In the genomic region with DNA sequence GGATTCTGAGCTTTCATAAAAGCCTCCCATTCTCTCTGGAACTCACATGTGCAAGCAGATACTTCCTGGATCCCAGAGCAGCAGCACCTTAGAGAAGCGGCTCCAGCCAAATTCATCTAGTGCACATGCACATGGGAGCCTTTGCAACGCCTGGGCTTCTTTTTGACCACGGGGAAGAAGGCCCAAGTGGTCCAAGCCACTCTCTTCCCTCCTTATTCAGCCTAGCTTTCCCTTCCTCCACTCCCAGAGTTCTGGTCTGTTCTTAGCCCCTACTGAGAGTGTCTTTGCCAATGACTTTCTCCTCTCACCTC, we compare ENCODE assay signal across 17 cellular contexts.
A peak's percentile ranks its signal among the peaks of the same experiment; 100 is the strongest.
DNase-seq lines count a peak whose midpoint lies in the region; ATAC-seq and TF ChIP-seq lines count a peak whose summit lies in the region.
"Had no signal": no experiment of that assay in that cellular context is flagged by ENCODE, and none has a peak within 500 bp of the region (broad histone marks: within the 10 kb centered on the region; RNA-seq: fewer than 3 reads in every experiment).

No MANE protein-coding gene starts in this region.

- peaks cover 5% of the 10 kb centered on the region for H3K27me3 Mint-ChIP-seq in H9 (ENCODE audit: low read depth)

- no peak overlapping the region for H3K4me2 ChIP-seq in H9 (ENCODE audit: insufficient read depth, insufficient read length, low read length)
- H3K4me2 ChIP-seq in mesendoderm (ENCODE audit: low read length): no peak overlapping the region

- H3K79me1 ChIP-seq in H9 (ENCODE audit: insufficient read depth, low read depth, low read length, poor library complexity, severe bottlenecking) (no peaks in the 10 kb centered on the region), mesendoderm (ENCODE audit: low read length) (no peaks in the 10 kb centered on the region)

- H3K4me3 Mint-ChIP-seq in H9: no peak overlapping the region
- H3K4me3 Mint-ChIP-seq: HFFc6 had no signal

- H3K36me3 ChIP-seq in gastroesophageal sphincter: no peaks in the 10 kb centered on the region
- no peaks in the 10 kb centered on the region for H3K36me3 ChIP-seq in vagina
- H3K36me3 ChIP-seq in mesendoderm (ENCODE audit: control insufficient read depth, insufficient read depth, low read length): no peaks in the 10 kb centered on the region

- H3K27me3 ChIP-seq in H9 (ENCODE audit: insufficient read depth, low read length) (no peaks in the 10 kb centered on the region), gastroesophageal sphincter (no peaks in the 10 kb centered on the region), vagina (no peaks in the 10 kb centered on the region), mesendoderm (ENCODE audit: insufficient read depth, low read length, poor library complexity) (no peaks in the 10 kb centered on the region)

- H3K27ac Mint-ChIP-seq in H9: no peak overlapping the region
- H3K27ac Mint-ChIP-seq: HFFc6 had no signal

- H3K9ac ChIP-seq in H9 (ENCODE audit: extremely low read depth, insufficient read length, low read length) (no peak overlapping the region), mesendoderm (ENCODE audit: low read length) (no peak overlapping the region)

- no peak overlapping the region for H3K14ac ChIP-seq in H9 (ENCODE audit: insufficient read depth, low read length)

- H3K18ac ChIP-seq in H9 (ENCODE audit: insufficient read length, low read depth, low read length) (no peak overlapping the region), mesendoderm (ENCODE audit: low read length) (no peak overlapping the region)

- H3K4me1 Mint-ChIP-seq in H9: no peaks in the 10 kb centered on the region

- H3K36me3 Mint-ChIP-seq in H9 (ENCODE audit: insufficient read depth in 1 of 3, low read depth in 3 of 3): no peaks in the 10 kb centered on the region

- H3T11ph ChIP-seq in H9 (ENCODE audit: low read length): no peak overlapping the region

- no peaks in the 10 kb centered on the region for H3K9me3 Mint-ChIP-seq in H9
- H3K9me3 Mint-ChIP-seq: HFFc6 had no signal

- H2BK12ac ChIP-seq in H9 (ENCODE audit: insufficient read length, low read depth, low read length): no peak overlapping the region

- TF ChIP-seq CTCF in H9 (conservative IDR thresholded peaks at IDR 0.05): no peak
- TF ChIP-seq CTCF in gastroesophageal sphincter (IDR thresholded peaks at IDR 0.05): no peak
- no peak for TF ChIP-seq CTCF in vagina (IDR thresholded peaks at IDR 0.05)

- no peak overlapping the region for H3K4me3 ChIP-seq in gastroesophageal sphincter
- H3K4me3 ChIP-seq in vagina: no peak overlapping the region
- no peak overlapping the region for H3K4me3 ChIP-seq in mesendoderm (ENCODE audit: low read length)
- H3K4me3 ChIP-seq: SK-N-MC had no signal

- TF ChIP-seq POLR2A in gastroesophageal sphincter (IDR thresholded peaks at IDR 0.05) (no peak), vagina (IDR thresholded peaks at IDR 0.05) (no peak)

- H3K56ac ChIP-seq in H9 (ENCODE audit: insufficient read length, low read depth, low read length) (no peak overlapping the region), mesendoderm (ENCODE audit: low read length) (no peak overlapping the region)

- no peaks in the 10 kb centered on the region for H4K20me1 ChIP-seq in H9 (ENCODE audit: control insufficient read depth, insufficient read depth, insufficient read length)

- no peak overlapping the region for H3K4ac ChIP-seq in H9 (ENCODE audit: low read depth, low read length)
- H3K4ac ChIP-seq in mesendoderm (ENCODE audit: low read depth, low read length): no peak overlapping the region

- H4K8ac ChIP-seq in H9 (replicated peaks; ENCODE audit: insufficient read length, low read depth, low read length) (no peak overlapping the region), mesendoderm (ENCODE audit: low read depth, low read length) (no peak overlapping the region)

- H3K23ac ChIP-seq in H9 (ENCODE audit: insufficient read length, low read depth, low read length): no peak overlapping the region
- no peak overlapping the region for H3K23ac ChIP-seq in mesendoderm (ENCODE audit: low read length)

- H3K79me2 ChIP-seq in H9 (ENCODE audit: insufficient read depth, low read length): no peaks in the 10 kb centered on the region
- H3K79me2 ChIP-seq in mesendoderm (ENCODE audit: control insufficient read depth, insufficient read depth, low read length): no peaks in the 10 kb centered on the region

- no peak overlapping the region for H4K5ac ChIP-seq in H9 (ENCODE audit: insufficient read length, low read depth, low read length)
- no peak overlapping the region for H4K5ac ChIP-seq in mesendoderm (ENCODE audit: low read length)

- no peak overlapping the region for H4K91ac ChIP-seq in H9 (ENCODE audit: insufficient read length, low read depth, low read length)

- H2BK120ac ChIP-seq in H9 (ENCODE audit: low read depth, low read length, poor library complexity, severe bottlenecking) (no peak overlapping the region), mesendoderm (ENCODE audit: low read depth, low read length) (no peak overlapping the region)

- intact Hi-C loops in Right ventricle myocardium inferior (cut with DNase I): loop anchor here (5.0 kb wide), 1 partner anchor 664 kb away; no protein-coding TSS in a partner anchor
- intact Hi-C loops in Right ventricle myocardium superior (cut with DNase I): no loop called here
- intact Hi-C loops in vagina (cut with DNase I): no loop called here

- no peak overlapping the region for H3K27ac ChIP-seq in H9 (ENCODE audit: insufficient read length, low read depth, low read length)
- no peak overlapping the region for H3K27ac ChIP-seq in gastroesophageal sphincter
- peak overlapping the region; percentile 43 for H3K27ac ChIP-seq in vagina
- H3K27ac ChIP-seq in mesendoderm (ENCODE audit: low read depth, low read length): no peak overlapping the region
- H3K27ac ChIP-seq: SK-N-MC had no signal

- ATAC-seq in Right ventricle myocardium inferior: no peak
- no peak for ATAC-seq in Right ventricle myocardium superior (ENCODE audit: poor library complexity)
- peak; percentile 13 for ATAC-seq in gastroesophageal sphincter

- H2AFZ ChIP-seq in H9 (ENCODE audit: low read length): peak overlapping the region; percentile 16

- H3K23me2 ChIP-seq in H9 (ENCODE audit: insufficient read length, low read depth, low read length, poor library complexity, severe bottlenecking): no peaks in the 10 kb centered on the region

- DNase-seq in Right ventricle myocardium inferior (ENCODE audit: missing footprints): peak; percentile 39
- no peak for DNase-seq in Right ventricle myocardium superior
- no peak for DNase-seq in H9
- no peak for DNase-seq in vagina (ENCODE audit: extremely low spot score in 2 of 2)
- DNase-seq in activated effector memory CD4-positive, alpha-beta T cell treated with anti-CD3 and anti-CD28 coated beads, Interleukin-2, amount 50 U/mL, for 16 hours: no peak
- DNase-seq in SW 1271 (lab: John Stamatoyannopoulos, UW): no peak
- DNase-seq in mesendoderm: no peak
- DNase-seq: H7, HFFc6, Karpas-422, NCI-H1417, NCI-H1694 treated with DMSO at 0.1 percent for 48 hours, NCI-H2081 treated with DMSO at 0.1 percent for 48 hours, NCI-H2171 treated with DMSO at 0.1 percent for 48 hours, NCI-H524 treated with DMSO at 0.1 percent for 48 hours had no signal

- H2BK20ac ChIP-seq in H9 (ENCODE audit: low read depth, low read length, poor library complexity, severe bottlenecking): no peak overlapping the region

- no peak overlapping the region for H2BK5ac ChIP-seq in H9 (ENCODE audit: insufficient read length, low read length)
- no peak overlapping the region for H2BK5ac ChIP-seq in mesendoderm (ENCODE audit: low read length)

- no peak for TF ChIP-seq EP300 in gastroesophageal sphincter (IDR thresholded peaks at IDR 0.05)

- no peak overlapping the region for H2BK15ac ChIP-seq in H9 (ENCODE audit: low read depth, low read length)
- H2BK15ac ChIP-seq in mesendoderm (replicated peaks; ENCODE audit: low read depth): no peak overlapping the region

- H3K9me3 ChIP-seq in H9 (ENCODE audit: control insufficient read depth, low read depth, low read length): no peaks in the 10 kb centered on the region
- H3K9me3 ChIP-seq in gastroesophageal sphincter: no peaks in the 10 kb centered on the region
- H3K9me3 ChIP-seq in vagina: no peaks in the 10 kb centered on the region

- WGBS in H9 (ENCODE audit: extremely low coverage, insufficient read length, low lambda C conversion rate): no CpG with 5 or more reads among the region's 3 CpGs
- 85 to 100% methylated on average over 1 to 3 of the region's 3 CpGs for WGBS in gastroesophageal sphincter (ENCODE audit: low coverage in 1 of 2), 2 donors
- WGBS in mesendoderm (ENCODE audit: extremely low coverage, insufficient coverage, low lambda C conversion rate): no CpG with 5 or more reads among the region's 3 CpGs

- no peak overlapping the region for H2AK5ac ChIP-seq in H9 (ENCODE audit: insufficient read length, low read length)
- H2AK5ac ChIP-seq in mesendoderm (ENCODE audit: low read length): no peak overlapping the region

- no peaks in the 10 kb centered on the region for H3K4me1 ChIP-seq in H9 (ENCODE audit: insufficient read depth, low read length)
- H3K4me1 ChIP-seq in gastroesophageal sphincter: no peaks in the 10 kb centered on the region
- peaks cover 10% of the 10 kb centered on the region for H3K4me1 ChIP-seq in vagina
- H3K4me1 ChIP-seq in mesendoderm (ENCODE audit: control insufficient read depth, low read depth, low read length): no peaks in the 10 kb centered on the region
